14 cellular contexts compared by ENCODE assay signal in the genomic region with DNA sequence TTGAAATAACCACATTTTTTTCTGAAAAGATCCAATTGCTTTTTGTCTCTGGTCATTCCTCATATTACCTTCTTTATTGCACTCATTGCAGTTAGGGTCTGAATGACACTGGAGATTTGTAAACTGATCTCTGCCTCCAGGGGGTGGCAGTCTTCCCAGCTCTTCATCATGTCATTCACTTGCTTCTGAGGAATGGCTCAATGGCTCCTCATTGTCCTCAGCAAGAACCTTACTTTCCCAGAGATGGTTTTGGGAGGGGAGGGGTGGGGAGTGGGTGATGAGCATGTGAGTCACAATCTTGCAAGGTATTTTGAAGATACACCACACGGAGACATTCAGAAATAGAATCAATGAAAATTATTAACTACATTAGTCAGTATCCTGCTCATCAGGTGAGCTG.
DNase-seq lines count a peak whose midpoint lies in the region; ATAC-seq and TF ChIP-seq lines count a peak whose summit lies in the region.
"Had no signal": no experiment of that assay in that cellular context is flagged by ENCODE, and none has a peak within 500 bp of the region (broad histone marks: within the 10 kb centered on the region; RNA-seq: fewer than 3 reads in every experiment).

No MANE protein-coding gene starts in this region.

- H3K27ac ChIP-seq in HCT116 (ENCODE audit: low read depth, low read length), result no peak overlapping the region
- H3K27ac ChIP-seq in WERI-Rb-1, result no peak overlapping the region
- H3K27ac ChIP-seq: ascending aorta, BLaER1, left lung, parathyroid adenoma had no signal

- H3K9me2 ChIP-seq in HCT116 (ENCODE audit: insufficient read depth), result no peaks in the 10 kb centered on the region

- RAD21 ChIA-PET in HCT116 (lab: Charles Lee; ENCODE audit: low non-redundant PET in 1 of 2, low total read pairs in 2 of 2, uncharacterized antibody in 2 of 2, unreplicated experiment in 2 of 2), result interaction anchor here in 1 of 2 experiments (0.7 kb wide), 1 partner anchor 273 kb away, joined by 7 read pairs; no protein-coding TSS in a partner anchor

- H3K27me3 ChIP-seq in HCT116 (ENCODE audit: insufficient read depth, low read length) (peaks cover 22% of the 10 kb centered on the region), WERI-Rb-1 (ENCODE audit: insufficient read depth, low read depth, severe bottlenecking) (peaks cover 35% of the 10 kb centered on the region)
- H3K27me3 ChIP-seq: ascending aorta, BLaER1, left lung had no signal

- BruUV-seq in HCT116 (replicated peaks; lab: Mats Ljungman, UMichigan), result no TSS peak

- no peak overlapping the region for H2AFZ ChIP-seq in HCT116 (ENCODE audit: low read depth, low read length, poor library complexity, severe bottlenecking)
- H2AFZ ChIP-seq: parathyroid adenoma had no signal

- H3K9me3 ChIP-seq in HCT116 (ENCODE audit: control insufficient read depth in 1 of 2, insufficient read depth in 1 of 2, low read depth in 1 of 2, low read length in 2 of 2), result no peaks in the 10 kb centered on the region
- H3K9me3 ChIP-seq in WERI-Rb-1 (ENCODE audit: severe bottlenecking), result no peaks in the 10 kb centered on the region

- H4K20me1 ChIP-seq in HCT116 (ENCODE audit: insufficient read depth), result no peaks in the 10 kb centered on the region
- H4K20me1 ChIP-seq: BLaER1 had no signal

- TF ChIP-seq CTCF in AG09309 (IDR thresholded peaks at IDR 0.05; ENCODE audit: control insufficient read depth, insufficient read depth, low read depth, low read length, missing control alignments) (peak; percentile 22), HCT116 (IDR thresholded peaks at IDR 0.05 in 2 of 3, conservative IDR thresholded peaks at IDR 0.05 in 1 of 3; ENCODE audit: borderline replicate concordance in 1 of 3, insufficient read depth in 1 of 3, low read depth in 2 of 3, low read length in 2 of 3) (peak in 2 of 3 experiments; percentile 26 to 28; a peak in 1 of 6 replicates), WERI-Rb-1 (IDR thresholded peaks at IDR 0.05; ENCODE audit: low read depth, low read length) (0 out of 2 replicates have a peak, but pooled peaks have one; percentile 9), GM13976 (IDR thresholded peaks at IDR 0.05; ENCODE audit: borderline replicate concordance, control extremely low read depth, extremely low read depth, insufficient read depth, missing control alignments) (no peak)

- in situ Hi-C loops in GM13976 (cut with MboI; ENCODE audit: low sequenced_read_pairs, unreplicated experiment), result no loop called here

- H3K36me3 ChIP-seq in HCT116 (ENCODE audit: control insufficient read depth in 1 of 2, insufficient read depth in 2 of 2, low read length in 2 of 2) (no peaks in the 10 kb centered on the region), WERI-Rb-1 (no peaks in the 10 kb centered on the region)
- H3K36me3 ChIP-seq: ascending aorta, BLaER1, left lung had no signal

- intact Hi-C loops in HCT116 (cut with micrococcal nuclease), result no loop called here

- POLR2A ChIA-PET in HCT116 (lab: Charles Lee), result no interaction called here

- DNase-seq in AG09309 (ENCODE audit: low read depth) (no peak), HCT116 (ENCODE audit: low read depth, low spot score) (no peak), WERI-Rb-1 (no peak), iPS-NIHi11 (ENCODE audit: low spot score) (peak; percentile 18), NCI-H1694 (lab: John Stamatoyannopoulos, UW) (no peak), GM13976 (ENCODE audit: low spot score) (no peak), germinal center (ENCODE audit: low spot score) (no peak), AG20443 (ENCODE audit: low spot score) (no peak)
- DNase-seq: left lung, T1000 had no signal

- peak; percentile 27; the same call in 1 of the 2 replicates for TF ChIP-seq RAD21 in HCT116 (IDR thresholded peaks at IDR 0.05; ENCODE audit: low read depth)

- H3K79me2 ChIP-seq in HCT116 (ENCODE audit: insufficient read depth, low read length), result no peaks in the 10 kb centered on the region
- H3K79me2 ChIP-seq: parathyroid adenoma had no signal

- peak; percentile 57; the same call in 1 of the 2 replicates for ATAC-seq in HCT116
- ATAC-seq: esophagus mucosa, left lung had no signal

- H3K4me1 ChIP-seq in HCT116 (ENCODE audit: control insufficient read depth in 1 of 2, insufficient read depth in 2 of 2, low read length in 2 of 2), result no peaks in the 10 kb centered on the region
- H3K4me1 ChIP-seq: BLaER1, left lung, parathyroid adenoma had no signal

- TF ChIP-seq POLR2A in HCT116 (IDR thresholded peaks at IDR 0.05; ENCODE audit: borderline replicate concordance, extremely low read depth, insufficient read depth, insufficient read length), result no peak

- no peak overlapping the region for H3K9ac ChIP-seq in HCT116 (ENCODE audit: low read length)
- H3K9ac ChIP-seq: BLaER1, parathyroid adenoma had no signal

- H3K4me3 ChIP-seq in AG09309 (ENCODE audit: control insufficient read depth, low read depth, low read length) (no peak overlapping the region), HCT116 (replicated peaks in 1 of 2; ENCODE audit: low read depth in 1 of 2, low read length in 2 of 2) (no peak overlapping the region), WERI-Rb-1 (ENCODE audit: low read depth, low read length) (no peak overlapping the region)
- H3K4me3 ChIP-seq: ascending aorta, BLaER1, left lung had no signal

- CTCF ChIA-PET in HCT116 (lab: Charles Lee), result interaction anchor here (0.9 to 1.4 kb wide), 2 partner anchors 14 to 218 kb away, joined by 3 to 5 read pairs; no protein-coding TSS in a partner anchor

- no peak overlapping the region for H3K4me2 ChIP-seq in HCT116 (ENCODE audit: low read length)
- H3K4me2 ChIP-seq: BLaER1 had no signal

TF ChIP-seq in HCT116, 20 proteins besides CTCF, POLR2A, EP300 and RAD21:
- TF ChIP-seq, protein P1, sequence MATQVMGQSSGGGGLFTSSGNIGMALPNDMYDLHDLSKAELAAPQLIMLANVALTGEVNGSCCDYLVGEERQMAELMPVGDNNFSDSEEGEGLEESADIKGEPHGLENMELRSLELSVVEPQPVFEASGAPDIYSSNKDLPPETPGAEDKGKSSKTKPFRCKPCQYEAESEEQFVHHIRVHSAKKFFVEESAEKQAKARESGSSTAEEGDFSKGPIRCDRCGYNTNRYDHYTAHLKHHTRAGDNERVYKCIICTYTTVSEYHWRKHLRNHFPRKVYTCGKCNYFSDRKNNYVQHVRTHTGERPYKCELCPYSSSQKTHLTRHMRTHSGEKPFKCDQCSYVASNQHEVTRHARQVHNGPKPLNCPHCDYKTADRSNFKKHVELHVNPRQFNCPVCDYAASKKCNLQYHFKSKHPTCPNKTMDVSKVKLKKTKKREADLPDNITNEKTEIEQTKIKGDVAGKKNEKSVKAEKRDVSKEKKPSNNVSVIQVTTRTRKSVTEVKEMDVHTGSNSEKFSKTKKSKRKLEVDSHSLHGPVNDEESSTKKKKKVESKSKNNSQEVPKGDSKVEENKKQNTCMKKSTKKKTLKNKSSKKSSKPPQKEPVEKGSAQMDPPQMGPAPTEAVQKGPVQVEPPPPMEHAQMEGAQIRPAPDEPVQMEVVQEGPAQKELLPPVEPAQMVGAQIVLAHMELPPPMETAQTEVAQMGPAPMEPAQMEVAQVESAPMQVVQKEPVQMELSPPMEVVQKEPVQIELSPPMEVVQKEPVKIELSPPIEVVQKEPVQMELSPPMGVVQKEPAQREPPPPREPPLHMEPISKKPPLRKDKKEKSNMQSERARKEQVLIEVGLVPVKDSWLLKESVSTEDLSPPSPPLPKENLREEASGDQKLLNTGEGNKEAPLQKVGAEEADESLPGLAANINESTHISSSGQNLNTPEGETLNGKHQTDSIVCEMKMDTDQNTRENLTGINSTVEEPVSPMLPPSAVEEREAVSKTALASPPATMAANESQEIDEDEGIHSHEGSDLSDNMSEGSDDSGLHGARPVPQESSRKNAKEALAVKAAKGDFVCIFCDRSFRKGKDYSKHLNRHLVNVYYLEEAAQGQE (IDR thresholded peaks at IDR 0.05; ENCODE audit: low read depth), result no peak
- TF ChIP-seq EZH2 (IDR thresholded peaks at IDR 0.05) (no peak), ZFX (IDR thresholded peaks at IDR 0.05) (no peak), CBX3 (IDR thresholded peaks at IDR 0.05; ENCODE audit: low read depth) (no peak), POLR2AphosphoS5 (IDR thresholded peaks at IDR 0.05; ENCODE audit: low read depth, low read length) (no peak), YY1 (IDR thresholded peaks at IDR 0.05; ENCODE audit: extremely low read depth, insufficient replicate concordance, low read depth, low read length) (no peak), SRF (IDR thresholded peaks at IDR 0.05; ENCODE audit: low read depth) (no peak), ZNF274 (IDR thresholded peaks at IDR 0.05; ENCODE audit: low read depth, low read length) (no peak), SP1 (IDR thresholded peaks at IDR 0.05; ENCODE audit: low read depth) (no peak)
- TF ChIP-seq, protein P2, sequence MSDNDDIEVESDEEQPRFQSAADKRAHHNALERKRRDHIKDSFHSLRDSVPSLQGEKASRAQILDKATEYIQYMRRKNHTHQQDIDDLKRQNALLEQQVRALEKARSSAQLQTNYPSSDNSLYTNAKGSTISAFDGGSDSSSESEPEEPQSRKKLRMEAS (IDR thresholded peaks at IDR 0.05), result no peak
- TF ChIP-seq, protein P3, sequence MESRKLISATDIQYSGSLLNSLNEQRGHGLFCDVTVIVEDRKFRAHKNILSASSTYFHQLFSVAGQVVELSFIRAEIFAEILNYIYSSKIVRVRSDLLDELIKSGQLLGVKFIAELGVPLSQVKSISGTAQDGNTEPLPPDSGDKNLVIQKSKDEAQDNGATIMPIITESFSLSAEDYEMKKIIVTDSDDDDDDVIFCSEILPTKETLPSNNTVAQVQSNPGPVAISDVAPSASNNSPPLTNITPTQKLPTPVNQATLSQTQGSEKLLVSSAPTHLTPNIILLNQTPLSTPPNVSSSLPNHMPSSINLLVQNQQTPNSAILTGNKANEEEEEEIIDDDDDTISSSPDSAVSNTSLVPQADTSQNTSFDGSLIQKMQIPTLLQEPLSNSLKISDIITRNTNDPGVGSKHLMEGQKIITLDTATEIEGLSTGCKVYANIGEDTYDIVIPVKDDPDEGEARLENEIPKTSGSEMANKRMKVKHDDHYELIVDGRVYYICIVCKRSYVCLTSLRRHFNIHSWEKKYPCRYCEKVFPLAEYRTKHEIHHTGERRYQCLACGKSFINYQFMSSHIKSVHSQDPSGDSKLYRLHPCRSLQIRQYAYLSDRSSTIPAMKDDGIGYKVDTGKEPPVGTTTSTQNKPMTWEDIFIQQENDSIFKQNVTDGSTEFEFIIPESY (IDR thresholded peaks at IDR 0.05; ENCODE audit: extremely low read depth, insufficient replicate concordance, low read length), result no peak
